Comparison of ENCODE assay signal across 27 cellular contexts in genomic region chr15:62528505-62528904, GRCh38.
"Had no signal": no experiment of that assay in that cellular context is flagged by ENCODE, and none has a peak within 500 bp of the region (broad histone marks: within the 10 kb centered on the region; RNA-seq: fewer than 3 reads in every experiment).

No MANE protein-coding gene starts in this region.

- DNase-seq: activated CD4-positive, alpha-beta memory T cell treated with anti-CD3 and anti-CD28 coated beads, Interleukin-2, amount 10 ng/mL, durations not matched to agents 7 days and 5 days; activated CD4-positive, alpha-beta T cell treated with anti-CD3 and anti-CD28 coated beads for 36 hours; activated CD4-positive, alpha-beta T cell treated with anti-CD3 and anti-CD28 coated beads, Interleukin-2, amount 50 U/mL, for 1 hour; activated gamma-delta T cell; activated naive CD4-positive, alpha-beta T cell treated with anti-CD3 and anti-CD28 coated beads for 36 hours; activated T-cell treated with anti-CD3 and anti-CD28 coated beads for 4 hours; activated T-cell treated with anti-CD3 and anti-CD28 coated beads, Interleukin-2, amount 50 U/mL, for 48 hours; amygdala; KG1; NCI-H1092; NCI-H1417; NCI-H2029; NCI-H2107; NCI-H2171 treated with DMSO at 0.1 percent for 48 hours; NCI-H226; NCI-H526; NCI-H774; NK-92 treated with Interleukin-12 subunit alpha and Interleukin-12 subunit beta, amount 100 ng/mL, for 24 hours; PC-3; SHP77; T-helper 17 cell; T-helper 9 cell had no signal

- H3K9me3 Mint-ChIP-seq: activated CD4-positive, alpha-beta memory T cell treated with anti-CD3 and anti-CD28 coated beads, Interleukin-2, amount 10 ng/mL, durations not matched to agents 7 days and 5 days; activated naive CD4-positive, alpha-beta T cell treated with anti-CD3 and anti-CD28 coated beads for 36 hours; activated T-helper 17 cell treated with anti-CD3 and anti-CD28 coated beads, Interleukin-2, amount 50 U/mL, for 72 hours; brain; central memory CD8-positive, alpha-beta T cell had no signal

- H3K27ac Mint-ChIP-seq: activated CD4-positive, alpha-beta memory T cell treated with anti-CD3 and anti-CD28 coated beads, Interleukin-2, amount 10 ng/mL, durations not matched to agents 7 days and 5 days; activated CD4-positive, alpha-beta T cell treated with anti-CD3 and anti-CD28 coated beads for 36 hours; activated naive CD4-positive, alpha-beta T cell treated with anti-CD3 and anti-CD28 coated beads for 36 hours; activated naive CD8-positive, alpha-beta T cell; activated T-helper 17 cell treated with anti-CD3 and anti-CD28 coated beads, Interleukin-2, amount 50 U/mL, for 72 hours; brain; T-helper 17 cell had no signal

- H3K4me3 ChIP-seq: SJSA1 had no signal

- H3K4me3 Mint-ChIP-seq: activated CD4-positive, alpha-beta memory T cell treated with anti-CD3 and anti-CD28 coated beads, Interleukin-2, amount 10 ng/mL, durations not matched to agents 7 days and 5 days; activated CD4-positive, alpha-beta T cell treated with anti-CD3 and anti-CD28 coated beads for 36 hours; activated naive CD4-positive, alpha-beta T cell treated with anti-CD3 and anti-CD28 coated beads for 36 hours; activated naive CD8-positive, alpha-beta T cell; activated T-helper 17 cell treated with anti-CD3 and anti-CD28 coated beads, Interleukin-2, amount 50 U/mL, for 72 hours; brain; central memory CD8-positive, alpha-beta T cell; T-helper 17 cell had no signal

- ATAC-seq: activated CD4-positive, alpha-beta T cell treated with anti-CD3 and anti-CD28 coated beads for 36 hours; activated T-helper 17 cell treated with anti-CD3 and anti-CD28 coated beads, Interleukin-2, amount 50 U/mL, for 72 hours; PC-3; T-helper 17 cell had no signal

- H3K27ac ChIP-seq: SJSA1 had no signal

- H3K4me1 Mint-ChIP-seq: activated CD4-positive, alpha-beta memory T cell treated with anti-CD3 and anti-CD28 coated beads, Interleukin-2, amount 10 ng/mL, durations not matched to agents 7 days and 5 days; activated CD4-positive, alpha-beta T cell treated with anti-CD3 and anti-CD28 coated beads for 36 hours; activated T-helper 17 cell treated with anti-CD3 and anti-CD28 coated beads, Interleukin-2, amount 50 U/mL, for 72 hours; central memory CD8-positive, alpha-beta T cell; T-helper 17 cell had no signal

- H3K36me3 Mint-ChIP-seq: activated naive CD8-positive, alpha-beta T cell; brain had no signal

- H3K9me3 ChIP-seq: SJSA1 had no signal

- H3K27me3 ChIP-seq: SJSA1 had no signal

- H3K36me3 ChIP-seq: SJSA1 had no signal
